In genomic region chr10:74137992-74138391, GRCh38 we compare ENCODE assay signal across 19 cellular contexts. TPM values are rescaled to one million over a fixed set of nuclear protein-coding genes. Genes with fewer than 3 reads are reported as not detected.
DNase-seq lines count a peak whose midpoint lies in the region; ATAC-seq and TF ChIP-seq lines count a peak whose summit lies in the region.
"Had no signal": no experiment of that assay in that cellular context is flagged by ENCODE, and none has a peak within 500 bp of the region (broad histone marks: within the 10 kb centered on the region; RNA-seq: fewer than 3 reads in every experiment).

No MANE protein-coding gene starts in this region.

- peaks cover 5% of the 10 kb centered on the region; the same call in 1 of the 2 replicates for H4K20me1 ChIP-seq in PC-3 (ENCODE audit: low read length)

- H4K8ac ChIP-seq in mesendoderm (ENCODE audit: low read depth, low read length), result no peak overlapping the region

- no peak overlapping the region for H3K4me2 ChIP-seq in PC-3 (ENCODE audit: low read length)
- H3K4me2 ChIP-seq in mesendoderm (ENCODE audit: low read length), result no peak overlapping the region

- 0 out of 2 replicates have a peak, but pooled peaks have one; percentile 35 for TF ChIP-seq CTCF in PC-3 (conservative IDR thresholded peaks at IDR 0.05; ENCODE audit: low read depth, low read length)
- no peak for TF ChIP-seq CTCF in body of pancreas (IDR thresholded peaks at IDR 0.05)
- no peak for TF ChIP-seq CTCF in ovary (IDR thresholded peaks at IDR 0.05)

- no peak overlapping the region for H2AFZ ChIP-seq in PC-3 (ENCODE audit: low read length)
- H2AFZ ChIP-seq: GM23248 had no signal

- TF ChIP-seq POLR2A in body of pancreas (IDR thresholded peaks at IDR 0.05), result no peak
- TF ChIP-seq POLR2A in ovary (IDR thresholded peaks at IDR 0.05), result no peak

- no peak overlapping the region for H2AK5ac ChIP-seq in mesendoderm (ENCODE audit: low read length)

- intact Hi-C loops in PC-3 (cut with micrococcal nuclease) (no loop called here), body of pancreas (cut with DNase I) (no loop called here), ovary (cut with DNase I) (no loop called here)

- H3K4ac ChIP-seq in mesendoderm (ENCODE audit: low read depth, low read length), result no peak overlapping the region

- H4K5ac ChIP-seq in mesendoderm (ENCODE audit: low read length), result no peak overlapping the region

- H3K9me2 ChIP-seq in PC-3 (replicated peaks; ENCODE audit: low read length), result no peaks in the 10 kb centered on the region

- H3F3A ChIP-seq in PC-3 (ENCODE audit: low read length, unreplicated experiment), result peaks cover 4% of the 10 kb centered on the region

- H3K4me1 ChIP-seq in PC-3 (ENCODE audit: insufficient read depth, low read length) (no peaks in the 10 kb centered on the region), mesendoderm (ENCODE audit: control insufficient read depth, low read depth, low read length) (no peaks in the 10 kb centered on the region), body of pancreas (peaks cover 14% of the 10 kb centered on the region), ovary (ENCODE audit: insufficient read depth) (no peaks in the 10 kb centered on the region)
- H3K4me1 ChIP-seq: BE2C, HAP-1 had no signal

- H3K18ac ChIP-seq in mesendoderm (ENCODE audit: low read length), result no peak overlapping the region

- CTCF ChIA-PET in PC-3 (lab: Charles Lee), result interaction anchor here (0.6 to 1.4 kb wide), 5 partner anchors 11 to 98 kb away, joined by 3 to 9 read pairs (median 3); no protein-coding TSS in a partner anchor

- H3K27me3 ChIP-seq in PC-3 (ENCODE audit: low read length), result no peaks in the 10 kb centered on the region
- H3K27me3 ChIP-seq in mesendoderm (ENCODE audit: insufficient read depth, low read length, poor library complexity), result no peaks in the 10 kb centered on the region
- H3K27me3 ChIP-seq in body of pancreas, result no peaks in the 10 kb centered on the region
- no peaks in the 10 kb centered on the region for H3K27me3 ChIP-seq in ovary
- H3K27me3 ChIP-seq: BE2C had no signal

- H3K36me3 ChIP-seq in PC-3 (ENCODE audit: low read depth, low read length) (peaks cover 59% of the 10 kb centered on the region), mesendoderm (ENCODE audit: control insufficient read depth, insufficient read depth, low read length) (peaks cover 2% of the 10 kb centered on the region), body of pancreas (replicated peaks in 1 of 2; ENCODE audit: insufficient read depth in 1 of 2, low read depth in 2 of 2) (peaks cover 7 to 20% of the 10 kb centered on the region in 2 donors), ovary (no peaks in the 10 kb centered on the region)

- H3K9ac ChIP-seq in PC-3 (ENCODE audit: low read length) (no peak overlapping the region), mesendoderm (ENCODE audit: low read length) (no peak overlapping the region)
- H3K9ac ChIP-seq: GM23248 had no signal

- WGBS in mesendoderm (ENCODE audit: extremely low coverage, insufficient coverage, low lambda C conversion rate), result no CpG with 5 or more reads among the region's 5 CpGs
- WGBS in body of pancreas, 2 donors, result 89 to 94% methylated on average over 5 of the region's 5 CpGs
- WGBS in ovary, 3 donors, result 92 to 95% (median 93%) methylated on average over 5 of the region's 5 CpGs

- no peak overlapping the region for H2BK120ac ChIP-seq in mesendoderm (ENCODE audit: low read depth, low read length)

- no peak for TF ChIP-seq EP300 in ovary (IDR thresholded peaks at IDR 0.05)

- ATAC-seq in PC-3, result no peak; the same call in 1 of the 2 replicates
- ATAC-seq in body of pancreas, result no peak

- POLR2A ChIA-PET in PC-3 (lab: Charles Lee; ENCODE audit: unreplicated experiment), result interaction anchor here (0.7 to 1.1 kb wide), 2 partner anchors 13 to 830 kb away, joined by 3 to 8 read pairs; partner anchors contain the start of genes ADK and AP3M1

- no peak overlapping the region for H3K56ac ChIP-seq in mesendoderm (ENCODE audit: low read length)

- H3K27ac ChIP-seq in PC-3 (ENCODE audit: low read length), result no peak overlapping the region
- no peak overlapping the region for H3K27ac ChIP-seq in mesendoderm (ENCODE audit: low read depth, low read length)
- H3K27ac ChIP-seq in body of pancreas, result no peak overlapping the region
- H3K27ac ChIP-seq in ovary, result no peak overlapping the region
- H3K27ac ChIP-seq: 22Rv1, GM23248, RWPE1 had no signal

- H2BK5ac ChIP-seq in mesendoderm (ENCODE audit: low read length), result no peak overlapping the region

- BruUV-seq in PC-3 (replicated peaks; lab: Mats Ljungman, UMichigan), result no TSS peak

- H2BK15ac ChIP-seq in mesendoderm (replicated peaks; ENCODE audit: low read depth), result no peak overlapping the region

- DNase-seq in NCI-H146 (lab: John Stamatoyannopoulos, UW) (peak; percentile 4), NCI-H146 treated with DMSO at 0.1 percent for 48 hours (lab: John Stamatoyannopoulos, UW; ENCODE audit: unreplicated experiment) (no peak), PC-3 (no peak), mesendoderm (peak; percentile 19), body of pancreas (no peak), ovary (no peak), kidney glomerular epithelial cell (lab: John Stamatoyannopoulos, UW) (no peak)
- DNase-seq: BE2C, GM23248, HFFc6, KBM-7, NCI-H1105, NCI-H1436 treated with DMSO at 0.1 percent for 48 hours, NCI-H2029, NCI-H526 treated with DMSO at 0.1 percent for 48 hours, SHP77 had no signal

- no peaks in the 10 kb centered on the region for H3K9me3 ChIP-seq in PC-3 (ENCODE audit: low read length)
- no peaks in the 10 kb centered on the region for H3K9me3 ChIP-seq in body of pancreas
- H3K9me3 ChIP-seq in ovary, result no peaks in the 10 kb centered on the region
- H3K9me3 ChIP-seq: BE2C, HAP-1 had no signal

- H3K79me1 ChIP-seq in mesendoderm (ENCODE audit: low read length), result no peaks in the 10 kb centered on the region

- no peak overlapping the region for H3K4me3 ChIP-seq in PC-3 (ENCODE audit: low read length)
- no peak overlapping the region for H3K4me3 ChIP-seq in mesendoderm (ENCODE audit: low read length)
- H3K4me3 ChIP-seq in body of pancreas, result no peak overlapping the region
- no peak overlapping the region for H3K4me3 ChIP-seq in ovary
- H3K4me3 ChIP-seq: GM23248, HAP-1 had no signal

- peaks cover 38% of the 10 kb centered on the region for H3K79me2 ChIP-seq in PC-3 (ENCODE audit: low read length)
- peaks cover 1% of the 10 kb centered on the region for H3K79me2 ChIP-seq in mesendoderm (ENCODE audit: control insufficient read depth, insufficient read depth, low read length)

- H3K23ac ChIP-seq in mesendoderm (ENCODE audit: low read length), result no peak overlapping the region

RNA-seq across cellular contexts. Expression of gene AP3M1, which starts 12.6 kb away (rescaled TPM):
- 129 and 165 TPM in 2 replicates for total RNA-seq in PC-3 (2014; rRNA removed)
- 26.1 TPM for polyA plus RNA-seq in mesendoderm (2013, experiment 1 of 2)
- 26.9 TPM for polyA plus RNA-seq in mesendoderm (2013, experiment 2 of 2)
- total RNA-seq in body of pancreas, result 10 to 100 TPM in 1 of 2 donors, 1 to 10 TPM in 1; 7.9 to 17.1 TPM
- total RNA-seq in ovary, result 10 to 100 TPM; 17.6 to 37.9 (median 29.6) TPM
- 10 to 100 TPM; 12.0 to 37.6 TPM for polyA plus RNA-seq in ovary

RNA-seq across cellular contexts. Expression of gene ADK, which starts 13.0 kb away (rescaled TPM):
- 221 and 256 TPM in 2 replicates for total RNA-seq in PC-3 (2014; rRNA removed)
- 34.7 TPM for polyA plus RNA-seq in mesendoderm (2013, experiment 1 of 2)
- polyA plus RNA-seq in mesendoderm (2013, experiment 2 of 2), result 35.7 TPM
- total RNA-seq in body of pancreas, result 10 to 100 TPM; 12.9 to 18.7 TPM
- total RNA-seq in ovary, result 10 to 100 TPM; 10.9 to 20.4 (median 12.2) TPM
- polyA plus RNA-seq in ovary, result 10 to 100 TPM in 1 of 2 donors, 1 to 10 TPM in 1; 9.4 to 14.5 TPM

Comparison
In these comparisons a context has a peak if more than half of its experiments do, and no peak if none do; other contexts are left out.
1. DNase-seq: peak in NCI-H146 (single experiment) and mesendoderm (single experiment); none in NCI-H146 treated with DMSO at 0.1 percent for 48 hours (single experiment), PC-3 (single experiment), body of pancreas (0 of 4), ovary (0 of 5) and kidney glomerular epithelial cell (single experiment).
2. RNA of gene ADK, which starts 13.0 kb away (total RNA-seq): 221 to 256 TPM in PC-3; 12.9 to 18.7 TPM in body of pancreas and 10.9 to 20.4 TPM in ovary; every median in the first group is over 10 times any median in the second.